1 cellular context compared by ENCODE assay signal in the genomic region with DNA sequence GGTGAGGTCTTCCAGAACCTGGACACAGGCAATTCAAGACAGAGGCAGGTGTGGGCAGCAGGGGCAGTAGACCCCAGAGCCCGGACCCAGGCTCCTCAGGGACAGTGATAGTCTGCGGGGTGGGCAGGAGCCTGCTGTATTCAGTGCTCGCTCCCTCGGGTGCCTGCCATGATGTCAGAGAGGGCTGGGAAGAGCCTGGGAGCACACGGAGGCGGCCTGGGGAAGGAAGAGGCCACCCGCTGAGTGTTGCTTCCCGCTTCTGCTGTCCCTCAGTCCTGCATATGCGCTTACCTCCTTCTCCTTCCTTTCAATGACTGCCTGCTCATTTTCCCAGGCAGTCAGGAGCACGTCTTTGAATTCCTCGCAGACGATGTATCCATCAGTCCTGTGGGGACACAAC.
TF ChIP-seq lines count a peak whose summit lies in the region.

No MANE protein-coding gene starts in this region.

TF ChIP-seq in GM23338, 12 proteins besides CTCF, POLR2A, EP300 and RAD21 (continued from another document):
- TF ChIP-seq, protein P1, sequence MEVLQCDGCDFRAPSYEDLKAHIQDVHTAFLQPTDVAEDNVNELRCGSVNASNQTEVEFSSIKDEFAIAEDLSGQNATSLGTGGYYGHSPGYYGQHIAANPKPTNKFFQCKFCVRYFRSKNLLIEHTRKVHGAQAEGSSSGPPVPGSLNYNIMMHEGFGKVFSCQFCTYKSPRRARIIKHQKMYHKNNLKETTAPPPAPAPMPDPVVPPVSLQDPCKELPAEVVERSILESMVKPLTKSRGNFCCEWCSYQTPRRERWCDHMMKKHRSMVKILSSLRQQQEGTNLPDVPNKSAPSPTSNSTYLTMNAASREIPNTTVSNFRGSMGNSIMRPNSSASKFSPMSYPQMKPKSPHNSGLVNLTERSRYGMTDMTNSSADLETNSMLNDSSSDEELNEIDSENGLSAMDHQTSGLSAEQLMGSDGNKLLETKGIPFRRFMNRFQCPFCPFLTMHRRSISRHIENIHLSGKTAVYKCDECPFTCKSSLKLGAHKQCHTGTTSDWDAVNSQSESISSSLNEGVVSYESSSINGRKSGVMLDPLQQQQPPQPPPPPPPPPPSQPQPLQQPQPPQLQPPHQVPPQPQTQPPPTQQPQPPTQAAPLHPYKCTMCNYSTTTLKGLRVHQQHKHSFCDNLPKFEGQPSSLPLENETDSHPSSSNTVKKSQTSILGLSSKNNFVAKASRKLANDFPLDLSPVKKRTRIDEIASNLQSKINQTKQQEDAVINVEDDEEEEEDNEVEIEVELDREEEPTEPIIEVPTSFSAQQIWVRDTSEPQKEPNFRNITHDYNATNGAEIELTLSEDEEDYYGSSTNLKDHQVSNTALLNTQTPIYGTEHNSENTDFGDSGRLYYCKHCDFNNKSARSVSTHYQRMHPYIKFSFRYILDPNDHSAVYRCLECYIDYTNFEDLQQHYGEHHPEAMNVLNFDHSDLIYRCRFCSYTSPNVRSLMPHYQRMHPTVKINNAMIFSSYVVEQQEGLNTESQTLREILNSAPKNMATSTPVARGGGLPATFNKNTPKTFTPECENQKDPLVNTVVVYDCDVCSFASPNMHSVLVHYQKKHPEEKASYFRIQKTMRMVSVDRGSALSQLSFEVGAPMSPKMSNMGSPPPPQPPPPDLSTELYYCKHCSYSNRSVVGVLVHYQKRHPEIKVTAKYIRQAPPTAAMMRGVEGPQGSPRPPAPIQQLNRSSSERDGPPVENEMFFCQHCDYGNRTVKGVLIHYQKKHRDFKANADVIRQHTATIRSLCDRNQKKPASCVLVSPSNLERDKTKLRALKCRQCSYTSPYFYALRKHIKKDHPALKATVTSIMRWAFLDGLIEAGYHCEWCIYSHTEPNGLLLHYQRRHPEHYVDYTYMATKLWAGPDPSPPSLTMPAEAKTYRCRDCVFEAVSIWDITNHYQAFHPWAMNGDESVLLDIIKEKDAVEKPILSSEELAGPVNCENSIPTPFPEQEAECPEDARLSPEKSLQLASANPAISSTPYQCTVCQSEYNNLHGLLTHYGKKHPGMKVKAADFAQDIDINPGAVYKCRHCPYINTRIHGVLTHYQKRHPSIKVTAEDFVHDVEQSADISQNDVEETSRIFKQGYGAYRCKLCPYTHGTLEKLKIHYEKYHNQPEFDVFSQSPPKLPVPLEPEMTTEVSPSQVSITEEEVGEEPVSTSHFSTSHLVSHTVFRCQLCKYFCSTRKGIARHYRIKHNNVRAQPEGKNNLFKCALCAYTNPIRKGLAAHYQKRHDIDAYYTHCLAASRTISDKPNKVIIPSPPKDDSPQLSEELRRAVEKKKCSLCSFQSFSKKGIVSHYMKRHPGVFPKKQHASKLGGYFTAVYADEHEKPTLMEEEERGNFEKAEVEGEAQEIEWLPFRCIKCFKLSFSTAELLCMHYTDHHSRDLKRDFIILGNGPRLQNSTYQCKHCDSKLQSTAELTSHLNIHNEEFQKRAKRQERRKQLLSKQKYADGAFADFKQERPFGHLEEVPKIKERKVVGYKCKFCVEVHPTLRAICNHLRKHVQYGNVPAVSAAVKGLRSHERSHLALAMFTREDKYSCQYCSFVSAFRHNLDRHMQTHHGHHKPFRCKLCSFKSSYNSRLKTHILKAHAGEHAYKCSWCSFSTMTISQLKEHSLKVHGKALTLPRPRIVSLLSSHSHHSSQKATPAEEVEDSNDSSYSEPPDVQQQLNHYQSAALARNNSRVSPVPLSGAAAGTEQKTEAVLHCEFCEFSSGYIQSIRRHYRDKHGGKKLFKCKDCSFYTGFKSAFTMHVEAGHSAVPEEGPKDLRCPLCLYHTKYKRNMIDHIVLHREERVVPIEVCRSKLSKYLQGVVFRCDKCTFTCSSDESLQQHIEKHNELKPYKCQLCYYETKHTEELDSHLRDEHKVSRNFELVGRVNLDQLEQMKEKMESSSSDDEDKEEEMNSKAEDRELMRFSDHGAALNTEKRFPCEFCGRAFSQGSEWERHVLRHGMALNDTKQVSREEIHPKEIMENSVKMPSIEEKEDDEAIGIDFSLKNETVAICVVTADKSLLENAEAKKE (CRISPR knock-in tag; IDR thresholded peaks at IDR 0.05): no peak
- TF ChIP-seq, protein P2, sequence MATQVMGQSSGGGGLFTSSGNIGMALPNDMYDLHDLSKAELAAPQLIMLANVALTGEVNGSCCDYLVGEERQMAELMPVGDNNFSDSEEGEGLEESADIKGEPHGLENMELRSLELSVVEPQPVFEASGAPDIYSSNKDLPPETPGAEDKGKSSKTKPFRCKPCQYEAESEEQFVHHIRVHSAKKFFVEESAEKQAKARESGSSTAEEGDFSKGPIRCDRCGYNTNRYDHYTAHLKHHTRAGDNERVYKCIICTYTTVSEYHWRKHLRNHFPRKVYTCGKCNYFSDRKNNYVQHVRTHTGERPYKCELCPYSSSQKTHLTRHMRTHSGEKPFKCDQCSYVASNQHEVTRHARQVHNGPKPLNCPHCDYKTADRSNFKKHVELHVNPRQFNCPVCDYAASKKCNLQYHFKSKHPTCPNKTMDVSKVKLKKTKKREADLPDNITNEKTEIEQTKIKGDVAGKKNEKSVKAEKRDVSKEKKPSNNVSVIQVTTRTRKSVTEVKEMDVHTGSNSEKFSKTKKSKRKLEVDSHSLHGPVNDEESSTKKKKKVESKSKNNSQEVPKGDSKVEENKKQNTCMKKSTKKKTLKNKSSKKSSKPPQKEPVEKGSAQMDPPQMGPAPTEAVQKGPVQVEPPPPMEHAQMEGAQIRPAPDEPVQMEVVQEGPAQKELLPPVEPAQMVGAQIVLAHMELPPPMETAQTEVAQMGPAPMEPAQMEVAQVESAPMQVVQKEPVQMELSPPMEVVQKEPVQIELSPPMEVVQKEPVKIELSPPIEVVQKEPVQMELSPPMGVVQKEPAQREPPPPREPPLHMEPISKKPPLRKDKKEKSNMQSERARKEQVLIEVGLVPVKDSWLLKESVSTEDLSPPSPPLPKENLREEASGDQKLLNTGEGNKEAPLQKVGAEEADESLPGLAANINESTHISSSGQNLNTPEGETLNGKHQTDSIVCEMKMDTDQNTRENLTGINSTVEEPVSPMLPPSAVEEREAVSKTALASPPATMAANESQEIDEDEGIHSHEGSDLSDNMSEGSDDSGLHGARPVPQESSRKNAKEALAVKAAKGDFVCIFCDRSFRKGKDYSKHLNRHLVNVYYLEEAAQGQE (IDR thresholded peaks at IDR 0.05; ENCODE audit: unreplicated experiment): no peak
- TF ChIP-seq JUNB (IDR thresholded peaks at IDR 0.05; ENCODE audit: unreplicated experiment): no peak
- no peak for TF ChIP-seq ZNF114 (CRISPR knock-in tag; IDR thresholded peaks at IDR 0.05)
- TF ChIP-seq ZNF331 (CRISPR knock-in tag; IDR thresholded peaks at IDR 0.05; ENCODE audit: low read depth): no peak
- TF ChIP-seq CREB1 (CRISPR knock-in tag; IDR thresholded peaks at IDR 0.05; ENCODE audit: low read depth): no peak
- no peak for TF ChIP-seq NANOG (IDR thresholded peaks at IDR 0.05; ENCODE audit: borderline replicate concordance)
- TF ChIP-seq EZH2 (IDR thresholded peaks at IDR 0.05; ENCODE audit: low read depth, unreplicated experiment): no peak
- no peak for TF ChIP-seq STAT1 (IDR thresholded peaks at IDR 0.05; ENCODE audit: unreplicated experiment)
- TF ChIP-seq, protein P3, sequence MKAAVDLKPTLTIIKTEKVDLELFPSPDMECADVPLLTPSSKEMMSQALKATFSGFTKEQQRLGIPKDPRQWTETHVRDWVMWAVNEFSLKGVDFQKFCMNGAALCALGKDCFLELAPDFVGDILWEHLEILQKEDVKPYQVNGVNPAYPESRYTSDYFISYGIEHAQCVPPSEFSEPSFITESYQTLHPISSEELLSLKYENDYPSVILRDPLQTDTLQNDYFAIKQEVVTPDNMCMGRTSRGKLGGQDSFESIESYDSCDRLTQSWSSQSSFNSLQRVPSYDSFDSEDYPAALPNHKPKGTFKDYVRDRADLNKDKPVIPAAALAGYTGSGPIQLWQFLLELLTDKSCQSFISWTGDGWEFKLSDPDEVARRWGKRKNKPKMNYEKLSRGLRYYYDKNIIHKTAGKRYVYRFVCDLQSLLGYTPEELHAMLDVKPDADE (IDR thresholded peaks at IDR 0.05): no peak
TF ChIP-seq in GM23338: peak in this region for 0.
